Comparison of ENCODE assay signal across 9 cellular contexts in the genomic region with DNA sequence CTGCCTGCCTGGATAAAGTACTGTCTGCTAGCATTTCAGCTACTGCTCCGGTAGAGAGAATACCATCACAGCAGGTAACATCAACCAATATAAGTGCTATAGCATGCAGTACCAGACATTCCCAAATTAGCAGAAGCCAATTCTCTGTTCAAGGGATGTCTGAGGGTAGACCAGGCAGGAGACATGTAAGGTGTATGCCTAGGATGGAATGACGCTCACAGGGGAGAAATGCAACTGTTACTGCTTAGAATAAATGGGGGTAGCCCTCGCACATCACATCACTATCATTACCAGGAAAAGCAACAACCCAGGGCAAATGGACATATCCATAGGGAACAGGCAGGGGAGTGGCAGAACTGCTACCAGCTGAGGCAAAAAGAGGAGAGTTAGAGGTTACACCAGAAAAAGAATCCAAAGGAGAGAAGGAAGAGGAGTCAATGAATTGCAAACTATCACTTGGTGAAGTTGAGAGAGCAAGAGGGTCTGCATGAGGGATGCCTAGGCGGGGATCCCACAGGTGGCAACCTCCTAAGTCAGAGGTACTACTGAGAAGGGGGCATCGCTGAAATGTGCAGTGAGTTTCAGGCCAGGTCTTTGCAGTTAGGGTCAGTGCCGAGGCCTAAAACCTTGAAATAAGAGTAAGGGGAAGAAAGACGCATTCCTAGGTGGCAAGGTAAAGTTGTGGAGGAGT. TPM values are rescaled to one million over a fixed set of nuclear protein-coding genes. Genes with fewer than 3 reads are reported as not detected.
DNase-seq lines count a peak whose midpoint lies in the region; ATAC-seq and TF ChIP-seq lines count a peak whose summit lies in the region.
"Had no signal": no experiment of that assay in that cellular context is flagged by ENCODE, and none has a peak within 500 bp of the region (broad histone marks: within the 10 kb centered on the region; RNA-seq: fewer than 3 reads in every experiment).

No MANE protein-coding gene starts in this region.

- H3K9me3 ChIP-seq in cardiac muscle cell (ENCODE audit: low read depth): no peaks in the 10 kb centered on the region
- no peaks in the 10 kb centered on the region for H3K9me3 ChIP-seq in upper lobe of right lung

- H3K36me3 Mint-ChIP-seq in memory B cell: peaks cover 27% of the 10 kb centered on the region

- H3K4me3 ChIP-seq in cardiac muscle cell (peak overlapping the region; percentile 63), astrocyte of the spinal cord (ENCODE audit: low read depth, low read length) (peak overlapping the region; percentile 66), upper lobe of right lung (peak overlapping the region; percentile 71)

- H3K4me1 ChIP-seq in cardiac muscle cell (ENCODE audit: low read depth) (peaks cover 20% of the 10 kb centered on the region), upper lobe of right lung (peaks cover 25% of the 10 kb centered on the region)

- TF ChIP-seq CTCF in cardiac muscle cell (IDR thresholded peaks at IDR 0.05; ENCODE audit: low read depth, low read length): no peak
- no peak for TF ChIP-seq CTCF in astrocyte of the spinal cord (IDR thresholded peaks at IDR 0.05; ENCODE audit: low read depth, low read length)
- no peak for TF ChIP-seq CTCF in upper lobe of right lung (IDR thresholded peaks at IDR 0.05)

- peak overlapping the region; percentile 91 for H3K4me3 Mint-ChIP-seq in memory B cell

- intact Hi-C loops in left ventricle myocardium superior (cut with micrococcal nuclease): no loop called here
- intact Hi-C loops in upper lobe of right lung (cut with DNase I): no loop called here
- intact Hi-C loops in posterior vena cava (cut with DNase I): loop anchor here in 1 of 2 donors (5.0 kb wide), 1 partner anchor 85 kb away; no protein-coding TSS in a partner anchor

- no peak for DNase-seq in cardiac muscle cell (ENCODE audit: low read depth in 1 of 2, low spot score in 1 of 2)
- DNase-seq in left ventricle myocardium superior: no peak
- DNase-seq in astrocyte of the spinal cord (ENCODE audit: low read depth, low spot score): no peak
- no peak for DNase-seq in memory B cell (ENCODE audit: low spot score in 2 of 2)
- no peak for DNase-seq in upper lobe of right lung
- DNase-seq in posterior vena cava (ENCODE audit: low spot score): no peak
- DNase-seq in DMS153 treated with DMSO at 0.1 percent for 48 hours (lab: John Stamatoyannopoulos, UW; ENCODE audit: unreplicated experiment): no peak
- DNase-seq in NCI-H2029 treated with DMSO at 0.1 percent for 48 hours (lab: John Stamatoyannopoulos, UW): no peak

- peaks cover 33% of the 10 kb centered on the region for H3K36me3 ChIP-seq in cardiac muscle cell
- H3K36me3 ChIP-seq in upper lobe of right lung: peaks cover 35% of the 10 kb centered on the region

- H3K27ac Mint-ChIP-seq in memory B cell: peak overlapping the region; percentile 88

- H3K27ac ChIP-seq in cardiac muscle cell: peak overlapping the region; percentile 81
- H3K27ac ChIP-seq in upper lobe of right lung: peak overlapping the region; percentile 83

- no peaks in the 10 kb centered on the region for H3K27me3 Mint-ChIP-seq in memory B cell

- in situ Hi-C loops in astrocyte of the spinal cord (cut with HindIII; ENCODE audit: low sequenced_read_pairs): no loop called here

- no peak for ATAC-seq in left ventricle myocardium superior
- no peak for ATAC-seq in memory B cell (ENCODE audit: low read depth)
- ATAC-seq in upper lobe of right lung: no peak
- ATAC-seq: left colon had no signal

- peaks cover 28% of the 10 kb centered on the region for H3K4me1 Mint-ChIP-seq in memory B cell

- H3K27me3 ChIP-seq in cardiac muscle cell: no peaks in the 10 kb centered on the region
- no peaks in the 10 kb centered on the region for H3K27me3 ChIP-seq in upper lobe of right lung

- H3K9me3 Mint-ChIP-seq in memory B cell: no peaks in the 10 kb centered on the region

RNA-seq across cellular contexts. Expression of gene UBE2Q1, which starts 1.1 kb away (rescaled TPM):
- total RNA-seq in cardiac muscle cell (41.6 and 46.5 TPM in 2 replicates), left ventricle myocardium superior (68.7 TPM), upper lobe of right lung (93.5 TPM), posterior vena cava (10 to 100 TPM; 44.8 to 45.4 TPM)
- polyA plus RNA-seq in cardiac muscle cell: 60.8 and 77.2 TPM in 2 replicates

RNA-seq across cellular contexts. Expression of gene CHRNB2, which starts 10.2 kb away (rescaled TPM):
- 0.12 and 0.46 TPM in 2 replicates for total RNA-seq in cardiac muscle cell
- polyA plus RNA-seq in cardiac muscle cell: not detected in 2 replicates
- not detected for total RNA-seq in left ventricle myocardium superior
- total RNA-seq in upper lobe of right lung: not detected
- total RNA-seq in posterior vena cava: not detected

RNA-seq across cellular contexts. Expression of gene ADAR, which starts 50.6 kb away (rescaled TPM):
- total RNA-seq in cardiac muscle cell: 63.7 and 74.3 TPM in 2 replicates
- 47.5 and 64.3 TPM in 2 replicates for polyA plus RNA-seq in cardiac muscle cell
- 61.3 TPM for total RNA-seq in left ventricle myocardium superior
- 205 TPM for total RNA-seq in upper lobe of right lung
- total RNA-seq in posterior vena cava: 100 to 1,000 TPM; 104 to 106 TPM

RNA-seq across cellular contexts. Expression of gene SHE, which starts 55.2 kb away (rescaled TPM):
- 2.1 and 2.7 TPM in 2 replicates for total RNA-seq in cardiac muscle cell
- 1.7 and 2.0 TPM in 2 replicates for polyA plus RNA-seq in cardiac muscle cell
- total RNA-seq in left ventricle myocardium superior: 10.2 TPM
- total RNA-seq in upper lobe of right lung: 48.3 TPM
- 10 to 100 TPM; 17.9 to 22.9 TPM for total RNA-seq in posterior vena cava

RNA-seq across cellular contexts. Expression of gene TDRD10, which starts 55.4 kb away (rescaled TPM):
- total RNA-seq in cardiac muscle cell (0.51 and 0.53 TPM in 2 replicates), left ventricle myocardium superior (1.9 TPM), upper lobe of right lung (21.7 TPM), posterior vena cava (1 to 10 TPM; 3.4 to 5.8 TPM)
- polyA plus RNA-seq in cardiac muscle cell: 0.54 and 1.0 TPM in 2 replicates
